Comparison of ENCODE assay signal across 12 cellular contexts in genomic region chr22:39574779-39575551, GRCh38. TPM values are rescaled to one million over a fixed set of nuclear protein-coding genes. Genes with fewer than 3 reads are reported as not detected.
A peak's percentile ranks its signal among the peaks of the same experiment; 100 is the strongest.
DNase-seq lines count a peak whose midpoint lies in the region; ATAC-seq and TF ChIP-seq lines count a peak whose summit lies in the region.
"Had no signal": no experiment of that assay in that cellular context is flagged by ENCODE, and none has a peak within 500 bp of the region (broad histone marks: within the 10 kb centered on the region; RNA-seq: fewer than 3 reads in every experiment).

No MANE protein-coding gene starts in this region.

- intact Hi-C loops in activated CD8-positive, alpha-beta T cell treated with anti-CD3 and anti-CD28 coated beads for 36 hours (cut with micrococcal nuclease), result no loop called here

- no peak overlapping the region for H3K56ac ChIP-seq in mesendoderm (ENCODE audit: low read length)

- TF ChIP-seq CTCF in activated CD8-positive, alpha-beta T cell treated with anti-CD3 and anti-CD28 coated beads for 36 hours (IDR thresholded peaks at IDR 0.05), result no peak

- POLR2A ChIA-PET in activated CD8-positive, alpha-beta T cell treated with anti-CD3 and anti-CD28 coated beads for 36 hours (lab: Charles Lee), result no interaction called here

- no peak overlapping the region for H3K23ac ChIP-seq in mesendoderm (ENCODE audit: low read length)

- no peak overlapping the region for H3K4me3 ChIP-seq in BLaER1
- H3K4me3 ChIP-seq in mesendoderm (ENCODE audit: low read length), result no peak overlapping the region
- H3K4me3 ChIP-seq: pancreas had no signal

- H3K4me3 Mint-ChIP-seq in activated CD8-positive, alpha-beta T cell treated with anti-CD3 and anti-CD28 coated beads for 36 hours, result no peak overlapping the region
- H3K4me3 Mint-ChIP-seq: activated CD8-positive, alpha-beta T cell treated with anti-CD3 and anti-CD28 coated beads, Interleukin-2, amount 10 ng/mL, durations not matched to agents 7 days and 5 days had no signal

- H2BK15ac ChIP-seq in mesendoderm (replicated peaks; ENCODE audit: low read depth), result no peak overlapping the region

- H3K9ac ChIP-seq in BLaER1 (no peak overlapping the region), mesendoderm (ENCODE audit: low read length) (no peak overlapping the region)
- H3K9ac ChIP-seq: KMS-11 had no signal

- CTCF ChIA-PET in activated CD8-positive, alpha-beta T cell treated with anti-CD3 and anti-CD28 coated beads for 36 hours (lab: Charles Lee), result no interaction called here

- H3K27ac ChIP-seq in BLaER1 (0 out of 2 replicates have a peak overlapping the region, but pooled peaks have one; percentile 38), mesendoderm (ENCODE audit: low read depth, low read length) (no peak overlapping the region)
- H3K27ac ChIP-seq: KMS-11, pancreas had no signal

- no peak overlapping the region for H3K4ac ChIP-seq in mesendoderm (ENCODE audit: low read depth, low read length)

- ATAC-seq in activated CD8-positive, alpha-beta T cell treated with anti-CD3 and anti-CD28 coated beads for 36 hours, result no peak
- ATAC-seq in GM18858 (IDR thresholded peaks at IDR 0.05; ENCODE audit: unreplicated experiment), result no peak
- ATAC-seq: activated CD8-positive, alpha-beta T cell treated with anti-CD3 and anti-CD28 coated beads, Interleukin-2, amount 10 ng/mL, durations not matched to agents 7 days and 5 days had no signal

- no CpG with 5 or more reads among the region's 14 CpGs for WGBS in mesendoderm (ENCODE audit: extremely low coverage, insufficient coverage, low lambda C conversion rate)

- H3K4me1 Mint-ChIP-seq in activated CD8-positive, alpha-beta T cell treated with anti-CD3 and anti-CD28 coated beads for 36 hours (ENCODE audit: low read depth), result no peaks in the 10 kb centered on the region

- no peak overlapping the region for H4K5ac ChIP-seq in mesendoderm (ENCODE audit: low read length)

- no peaks in the 10 kb centered on the region for H4K20me1 ChIP-seq in BLaER1

- H3K36me3 Mint-ChIP-seq in activated CD8-positive, alpha-beta T cell treated with anti-CD3 and anti-CD28 coated beads for 36 hours (ENCODE audit: low read depth), result no peaks in the 10 kb centered on the region

- H3K9me3 ChIP-seq in BLaER1, result 0 out of 2 replicates have a peak, but pooled peaks cover 5% of the 10 kb centered on the region
- H3K9me3 ChIP-seq: pancreas had no signal

- H3K36me3 ChIP-seq in BLaER1 (no peaks in the 10 kb centered on the region), mesendoderm (ENCODE audit: control insufficient read depth, insufficient read depth, low read length) (no peaks in the 10 kb centered on the region)
- H3K36me3 ChIP-seq: pancreas had no signal

- H3K27ac Mint-ChIP-seq in activated CD8-positive, alpha-beta T cell treated with anti-CD3 and anti-CD28 coated beads for 36 hours, result no peak overlapping the region
- H3K27ac Mint-ChIP-seq: activated CD8-positive, alpha-beta T cell treated with anti-CD3 and anti-CD28 coated beads, Interleukin-2, amount 10 ng/mL, durations not matched to agents 7 days and 5 days had no signal

- no peaks in the 10 kb centered on the region for H3K9me3 Mint-ChIP-seq in activated CD8-positive, alpha-beta T cell treated with anti-CD3 and anti-CD28 coated beads for 36 hours

- no peak overlapping the region for H4K8ac ChIP-seq in mesendoderm (ENCODE audit: low read depth, low read length)

- no peaks in the 10 kb centered on the region for H3K79me1 ChIP-seq in mesendoderm (ENCODE audit: low read length)

- H2AK5ac ChIP-seq in mesendoderm (ENCODE audit: low read length), result no peak overlapping the region

- no peaks in the 10 kb centered on the region for H3K79me2 ChIP-seq in mesendoderm (ENCODE audit: control insufficient read depth, insufficient read depth, low read length)

- no peak overlapping the region for H3K18ac ChIP-seq in mesendoderm (ENCODE audit: low read length)

- H3K4me2 ChIP-seq in BLaER1, result peak overlapping the region; percentile 20; the same call in 1 of the 2 replicates
- no peak overlapping the region for H3K4me2 ChIP-seq in mesendoderm (ENCODE audit: low read length)
- H3K4me2 ChIP-seq: KMS-11 had no signal

- H3K4me1 ChIP-seq in BLaER1, result peaks cover 47% of the 10 kb centered on the region
- H3K4me1 ChIP-seq in mesendoderm (ENCODE audit: control insufficient read depth, low read depth, low read length), result peaks cover under 1% of the 10 kb centered on the region
- H3K4me1 ChIP-seq: pancreas had no signal

- H3K27me3 ChIP-seq in BLaER1 (no peaks in the 10 kb centered on the region), mesendoderm (ENCODE audit: insufficient read depth, low read length, poor library complexity) (no peaks in the 10 kb centered on the region)
- H3K27me3 ChIP-seq: pancreas had no signal

- no peak overlapping the region for H2BK120ac ChIP-seq in mesendoderm (ENCODE audit: low read depth, low read length)

- H2BK5ac ChIP-seq in mesendoderm (ENCODE audit: low read length), result no peak overlapping the region

- H3K27me3 Mint-ChIP-seq in activated CD8-positive, alpha-beta T cell treated with anti-CD3 and anti-CD28 coated beads for 36 hours, result peaks cover 3% of the 10 kb centered on the region

- peak; percentile 86 for DNase-seq in LHCN-M2 (ENCODE audit: low read depth)
- DNase-seq in brain pericyte (ENCODE audit: low read depth, low spot score), result peak; percentile 76
- DNase-seq in mesendoderm, result peak; percentile 43
- DNase-seq in NCI-H146 treated with DMSO at 0.1 percent for 48 hours (lab: John Stamatoyannopoulos, UW; ENCODE audit: unreplicated experiment), result no peak
- no peak for DNase-seq in activated CD8-positive, alpha-beta T cell treated with anti-CD3 and anti-CD28 coated beads for 36 hours
- DNase-seq in foreskin melanocyte, result no peak
- DNase-seq: activated CD8-positive, alpha-beta T cell treated with anti-CD3 and anti-CD28 coated beads, Interleukin-2, amount 10 ng/mL, durations not matched to agents 7 days and 5 days; DMS79 treated with DMSO at 0.1 percent for 48 hours; pancreas had no signal

RNA-seq across cellular contexts. Expression of gene CACNA1I, which starts 4.4 kb away (rescaled TPM):
- total RNA-seq in LHCN-M2 (2014; rRNA removed), result not detected in 2 replicates
- not detected for polyA plus RNA-seq in LHCN-M2 (2012)
- polyA plus RNA-seq in mesendoderm (2013, experiment 1 of 2), result 0.21 TPM
- 0.21 TPM for polyA plus RNA-seq in mesendoderm (2013, experiment 2 of 2)
- under 1 TPM; 0.07 to 0.09 TPM for total RNA-seq in activated CD8-positive, alpha-beta T cell treated with anti-CD3 and anti-CD28 coated beads for 36 hours

RNA-seq across cellular contexts. Expression of gene RPS19BP1, which starts 42.4 kb away (rescaled TPM):
- 104 and 123 TPM in 2 replicates for total RNA-seq in LHCN-M2 (2014; rRNA removed)
- 96.0 TPM for polyA plus RNA-seq in LHCN-M2 (2012)
- polyA plus RNA-seq in mesendoderm (2013, experiment 1 of 2), result 84.4 TPM
- polyA plus RNA-seq in mesendoderm (2013, experiment 2 of 2), result 84.3 TPM
- total RNA-seq in activated CD8-positive, alpha-beta T cell treated with anti-CD3 and anti-CD28 coated beads for 36 hours, result 10 to 100 TPM; 68.5 to 71.7 TPM

RNA-seq across cellular contexts. Expression of gene ATF4, which starts 54.6 kb away (rescaled TPM):
- total RNA-seq in LHCN-M2 (2014; rRNA removed), result 181 and 185 TPM in 2 replicates
- polyA plus RNA-seq in LHCN-M2 (2012), result 233 TPM
- 631 TPM for polyA plus RNA-seq in mesendoderm (2013, experiment 1 of 2)
- polyA plus RNA-seq in mesendoderm (2013, experiment 2 of 2), result 629 TPM
- 100 to 1,000 TPM; 518 to 536 TPM for total RNA-seq in activated CD8-positive, alpha-beta T cell treated with anti-CD3 and anti-CD28 coated beads for 36 hours

Comparison
In these comparisons a context has a peak if more than half of its experiments do, and no peak if none do; other contexts are left out.
1. DNase-seq: peak in LHCN-M2 (single experiment), brain pericyte (single experiment) and mesendoderm (single experiment); none in NCI-H146 treated with DMSO at 0.1 percent for 48 hours (single experiment), activated CD8-positive, alpha-beta T cell treated with anti-CD3 and anti-CD28 coated beads for 36 hours (single experiment) and foreskin melanocyte (single experiment).